Comparison of ENCODE assay signal across 9 cellular contexts in the genomic region with DNA sequence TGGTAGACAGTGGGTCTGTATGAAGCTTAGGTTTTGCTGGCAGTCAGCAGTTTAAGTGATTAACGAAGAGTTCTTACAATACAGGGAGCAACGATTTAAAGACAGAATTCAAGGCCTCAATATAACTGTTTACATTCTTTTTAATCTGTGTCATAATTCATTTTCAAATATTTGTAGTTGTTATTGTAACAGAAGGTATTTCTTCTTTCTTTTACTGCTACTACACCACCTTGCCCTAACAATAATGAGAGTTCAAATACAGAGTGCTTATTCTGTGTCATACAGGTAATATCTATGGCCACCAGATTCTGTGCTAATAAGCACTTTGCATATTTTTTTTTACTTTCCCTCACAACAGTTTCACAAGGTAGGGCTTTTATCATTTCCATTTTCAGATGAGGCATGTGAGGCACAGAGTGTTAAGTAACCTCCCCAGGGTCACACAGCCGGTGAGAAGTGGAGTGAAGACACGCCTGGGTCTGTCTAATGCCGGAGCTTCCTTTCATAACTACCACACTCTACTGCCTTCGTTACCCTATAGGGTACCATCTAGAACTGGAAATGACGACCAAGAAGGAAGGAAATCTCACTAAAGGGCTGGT.
A peak's percentile ranks its signal among the peaks of the same experiment; 100 is the strongest.
DNase-seq lines count a peak whose midpoint lies in the region; ATAC-seq and TF ChIP-seq lines count a peak whose summit lies in the region.
"Had no signal": no experiment of that assay in that cellular context is flagged by ENCODE, and none has a peak within 500 bp of the region (broad histone marks: within the 10 kb centered on the region; RNA-seq: fewer than 3 reads in every experiment).

No MANE protein-coding gene starts in this region.

- no peak overlapping the region for H3K14ac ChIP-seq in H9 (ENCODE audit: insufficient read depth, low read length)

- in situ Hi-C loops in GM23248 (cut with MboI): no loop called here

- H3K9me2 ChIP-seq in GM23248 (ENCODE audit: insufficient read depth): no peaks in the 10 kb centered on the region

- peaks cover 17% of the 10 kb centered on the region; the same call in 1 of the 2 replicates for H3F3A ChIP-seq in GM23248 (ENCODE audit: insufficient read depth)

- no peak overlapping the region for H3K18ac ChIP-seq in H9 (ENCODE audit: insufficient read length, low read depth, low read length)

- no peak overlapping the region for H4K91ac ChIP-seq in H9 (ENCODE audit: insufficient read length, low read depth, low read length)

- H3K27me3 ChIP-seq in GM23248 (replicated peaks; ENCODE audit: insufficient read depth) (no peaks in the 10 kb centered on the region), KMS-11 (ENCODE audit: insufficient read depth, low read depth) (no peaks in the 10 kb centered on the region), prostate gland (replicated peaks; ENCODE audit: insufficient read depth) (no peaks in the 10 kb centered on the region), H9 (ENCODE audit: insufficient read depth, low read length) (no peaks in the 10 kb centered on the region)

- H3K4me1 Mint-ChIP-seq in H9: peaks cover 1 to 5% of the 10 kb centered on the region in 2 experiments; a peak in 3 of 4 replicates

- H3K27me3 Mint-ChIP-seq in H9 (ENCODE audit: low read depth): no peaks in the 10 kb centered on the region

- H3K79me2 ChIP-seq in GM23248 (ENCODE audit: insufficient read depth): no peaks in the 10 kb centered on the region
- no peaks in the 10 kb centered on the region for H3K79me2 ChIP-seq in KMS-11 (ENCODE audit: insufficient read depth, low read depth)
- peaks cover 2% of the 10 kb centered on the region; the same call in 1 of the 2 replicates for H3K79me2 ChIP-seq in H9 (ENCODE audit: insufficient read depth, low read length)

- no peak for TF ChIP-seq POLR2A in prostate gland (IDR thresholded peaks at IDR 0.05)

- H3K27ac ChIP-seq in GM23248 (peak overlapping the region; percentile 95), KMS-11 (peak overlapping the region; percentile 81), prostate gland (peak overlapping the region; percentile 61 to 65), H9 (ENCODE audit: insufficient read length, low read depth, low read length) (no peak overlapping the region)

- DNase-seq in GM23248 (peak; percentile 21), prostate gland (ENCODE audit: low spot score) (no peak), H9 (no peak), ecto neural progenitor cell (ENCODE audit: low spot score) (no peak), GM19238 (ENCODE audit: insufficient read length, low spot score) (no peak), C1 segment of cervical spinal cord (lab: John Stamatoyannopoulos, UW) (no peak)
- DNase-seq: Karpas-422 had no signal

- H4K20me1 ChIP-seq in GM23248 (ENCODE audit: insufficient read depth) (no peaks in the 10 kb centered on the region), KMS-11 (ENCODE audit: insufficient read depth) (no peaks in the 10 kb centered on the region), H9 (ENCODE audit: control insufficient read depth, insufficient read depth, insufficient read length) (no peaks in the 10 kb centered on the region)

- H2BK120ac ChIP-seq in H9 (ENCODE audit: low read depth, low read length, poor library complexity, severe bottlenecking): no peak overlapping the region

- no peaks in the 10 kb centered on the region for H3K23me2 ChIP-seq in H9 (ENCODE audit: insufficient read length, low read depth, low read length, poor library complexity, severe bottlenecking)

- ATAC-seq in GM18508 (IDR thresholded peaks at IDR 0.05; ENCODE audit: insufficient read depth, unreplicated experiment): peak; percentile 38

- no peak overlapping the region for H3K4ac ChIP-seq in H9 (ENCODE audit: low read depth, low read length)

- peak overlapping the region; percentile 85 for H3K4me2 ChIP-seq in GM23248 (ENCODE audit: unreplicated experiment)
- H3K4me2 ChIP-seq in KMS-11: peak overlapping the region; percentile 82
- H3K4me2 ChIP-seq in H9 (ENCODE audit: insufficient read depth, insufficient read length, low read length): no peak overlapping the region

- H3K56ac ChIP-seq in H9 (ENCODE audit: insufficient read length, low read depth, low read length): no peak overlapping the region

- H3K36me3 ChIP-seq in GM23248 (ENCODE audit: low read depth) (no peaks in the 10 kb centered on the region), KMS-11 (ENCODE audit: insufficient read depth) (no peaks in the 10 kb centered on the region), prostate gland (no peaks in the 10 kb centered on the region)

- H4K5ac ChIP-seq in H9 (ENCODE audit: insufficient read length, low read depth, low read length): no peak overlapping the region

- H2BK5ac ChIP-seq in H9 (ENCODE audit: insufficient read length, low read length): no peak overlapping the region

- no peak overlapping the region for H3K27ac Mint-ChIP-seq in H9

- H3K4me3 Mint-ChIP-seq in H9: no peak overlapping the region

- H3K4me3 ChIP-seq in GM23248 (peak overlapping the region; percentile 55), KMS-11 (IDR thresholded peaks at IDR 0.05; ENCODE audit: insufficient read depth, low read depth, low read length) (no peak overlapping the region), prostate gland (no peak overlapping the region)

- TF ChIP-seq CTCF in KMS-11 (conservative IDR thresholded peaks at IDR 0.05; ENCODE audit: low read depth, low read length): no peak
- TF ChIP-seq CTCF in prostate gland (IDR thresholded peaks at IDR 0.05): no peak
- no peak for TF ChIP-seq CTCF in H9 (conservative IDR thresholded peaks at IDR 0.05)

- intact Hi-C loops in prostate gland (cut with DNase I): loop anchor here (5.0 kb wide), 1 partner anchor 83 kb away; the partner anchor contains the start of gene PELI2

- H3K9ac ChIP-seq in GM23248: peak overlapping the region; percentile 73
- peak overlapping the region; percentile 58; the same call in 1 of the 2 replicates for H3K9ac ChIP-seq in KMS-11
- H3K9ac ChIP-seq in H9 (ENCODE audit: extremely low read depth, insufficient read length, low read length): no peak overlapping the region

- no peak overlapping the region for H2BK12ac ChIP-seq in H9 (ENCODE audit: insufficient read length, low read depth, low read length)

- no peaks in the 10 kb centered on the region for H3K79me1 ChIP-seq in H9 (ENCODE audit: insufficient read depth, low read depth, low read length, poor library complexity, severe bottlenecking)

- H3K4me1 ChIP-seq in GM23248 (ENCODE audit: insufficient read depth): peaks cover 28% of the 10 kb centered on the region
- peaks cover 59% of the 10 kb centered on the region for H3K4me1 ChIP-seq in KMS-11 (ENCODE audit: low read depth, poor library complexity, severe bottlenecking)
- H3K4me1 ChIP-seq in prostate gland (replicated peaks): no peaks in the 10 kb centered on the region
- H3K4me1 ChIP-seq in H9 (ENCODE audit: insufficient read depth, low read length): no peaks in the 10 kb centered on the region

- 82 to 83% methylated on average over 7 of the region's 7 CpGs for WGBS in GM23248 (ENCODE audit: low coverage in 1 of 2, low lambda C conversion rate in 2 of 2, missing lambda C conversion rate in 2 of 2), 2 experiments
- 79% methylated on average over 7 of the region's 7 CpGs for WGBS in prostate gland
- WGBS in H9 (ENCODE audit: extremely low coverage, insufficient read length, low lambda C conversion rate): no CpG with 5 or more reads among the region's 7 CpGs

- no peak overlapping the region for H3T11ph ChIP-seq in H9 (ENCODE audit: low read length)

- H3K9me3 ChIP-seq in GM23248 (ENCODE audit: low read depth): no peaks in the 10 kb centered on the region
- H3K9me3 ChIP-seq in prostate gland: no peaks in the 10 kb centered on the region
- no peaks in the 10 kb centered on the region for H3K9me3 ChIP-seq in H9 (ENCODE audit: control insufficient read depth, low read depth, low read length)

- no peaks in the 10 kb centered on the region for H3K9me3 Mint-ChIP-seq in H9

- no peaks in the 10 kb centered on the region for H3K36me3 Mint-ChIP-seq in H9 (ENCODE audit: insufficient read depth in 1 of 3, low read depth in 3 of 3)

- H2BK20ac ChIP-seq in H9 (ENCODE audit: low read depth, low read length, poor library complexity, severe bottlenecking): no peak overlapping the region

- H4K8ac ChIP-seq in H9 (replicated peaks; ENCODE audit: insufficient read length, low read depth, low read length): no peak overlapping the region

- H2AFZ ChIP-seq in GM23248 (peak overlapping the region; percentile 69), KMS-11 (ENCODE audit: low read depth) (no peak overlapping the region), H9 (ENCODE audit: low read length) (no peak overlapping the region)

- H2BK15ac ChIP-seq in H9 (ENCODE audit: low read depth, low read length): no peak overlapping the region

- no peak overlapping the region for H3K23ac ChIP-seq in H9 (ENCODE audit: insufficient read length, low read depth, low read length)

- no peak overlapping the region for H2AK5ac ChIP-seq in H9 (ENCODE audit: insufficient read length, low read length)
